In genomic region chr4:165259776-165260175, GRCh38 we compare ENCODE assay signal across 7 cellular contexts. TPM values are rescaled to one million over a fixed set of nuclear protein-coding genes. Genes with fewer than 3 reads are reported as not detected.
A peak's percentile ranks its signal among the peaks of the same experiment; 100 is the strongest.
DNase-seq lines count a peak whose midpoint lies in the region; ATAC-seq and TF ChIP-seq lines count a peak whose summit lies in the region.
"Not testable (repeated sequence)": the region's sequence is repeated elsewhere in the genome, so short reads cannot be mapped to it uniquely, and the experiment has no call there.

No MANE protein-coding gene starts in this region.

- peaks cover 35% of the 10 kb centered on the region for H3K4me1 ChIP-seq in DND-41 (ENCODE audit: insufficient read depth, low read length)
- peaks cover 36% of the 10 kb centered on the region for H3K4me1 ChIP-seq in cardiac muscle cell (ENCODE audit: low read depth)

- POLR2A ChIA-PET in activated CD8-positive, alpha-beta T cell treated with anti-CD3 and anti-CD28 coated beads, Interleukin-2, amount 10 ng/mL, durations not matched to agents 7 days and 5 days (lab: Charles Lee), result interaction anchor here (0.7 to 1.3 kb wide), 2 partner anchors 52 to 54 kb away, joined by 3 to 4 read pairs; partner anchors contain the start of gene KLHL2

- peak overlapping the region; percentile 27 for H3K27ac Mint-ChIP-seq in T-helper 2 cell treated with Interferon-gamma antibody and Interleukin-4, amounts not matched to agents 5 μg/mL and 100 μg/mL, for 36 hours
- peak overlapping the region; percentile 71 for H3K27ac Mint-ChIP-seq in activated CD8-positive, alpha-beta T cell treated with anti-CD3 and anti-CD28 coated beads, Interleukin-2, amount 10 ng/mL, durations not matched to agents 7 days and 5 days
- H3K27ac Mint-ChIP-seq in activated naive CD8-positive, alpha-beta T cell, result not testable (repeated sequence)

- CTCF ChIA-PET in activated CD8-positive, alpha-beta T cell treated with anti-CD3 and anti-CD28 coated beads, Interleukin-2, amount 10 ng/mL, durations not matched to agents 7 days and 5 days (lab: Charles Lee), result interaction anchor here (0.6 kb wide), 1 partner anchor 33 kb away, joined by 3 read pairs; no protein-coding TSS in a partner anchor

- ATAC-seq in DND-41 (ENCODE audit: insufficient read depth, low read depth) (peak; percentile 38), HG02678 (IDR thresholded peaks at IDR 0.05; ENCODE audit: unreplicated experiment) (peak; percentile 31)
- ATAC-seq in activated CD8-positive, alpha-beta T cell treated with anti-CD3 and anti-CD28 coated beads, Interleukin-2, amount 10 ng/mL, durations not matched to agents 7 days and 5 days, result not testable (repeated sequence)

- H2AFZ ChIP-seq in DND-41 (ENCODE audit: low read depth, low read length), result not testable (repeated sequence)

- DNase-seq in DND-41 (peak; percentile 41), NCI-H69 (lab: John Stamatoyannopoulos, UW) (peak; percentile 7)
- peak; percentile 8 for DNase-seq in T-helper 2 cell treated with Interferon-gamma antibody and Interleukin-4, amounts not matched to agents 5 μg/mL and 100 μg/mL, for 36 hours (ENCODE audit: low spot score)
- peak; percentile 52 for DNase-seq in activated CD8-positive, alpha-beta T cell treated with anti-CD3 and anti-CD28 coated beads, Interleukin-2, amount 10 ng/mL, durations not matched to agents 7 days and 5 days
- DNase-seq in cardiac muscle cell (ENCODE audit: low read depth in 1 of 2, low spot score in 1 of 2), result not testable (repeated sequence)

- H3K9ac ChIP-seq in DND-41 (ENCODE audit: low read depth, low read length), result not testable (repeated sequence)

- TF ChIP-seq CTCF in DND-41 (IDR thresholded peaks at IDR 0.05; ENCODE audit: borderline replicate concordance, extremely low read depth, low read length, poor library complexity, severe bottlenecking); cardiac muscle cell (IDR thresholded peaks at IDR 0.05; ENCODE audit: low read depth, low read length): not testable (repeated sequence)

- not testable (repeated sequence) for H3K9me3 ChIP-seq in DND-41 (ENCODE audit: insufficient read depth, low read length, severe bottlenecking); cardiac muscle cell (ENCODE audit: low read depth)

- not testable (repeated sequence) for H3K4me3 Mint-ChIP-seq in T-helper 2 cell treated with Interferon-gamma antibody and Interleukin-4, amounts not matched to agents 5 μg/mL and 100 μg/mL, for 36 hours
- peak overlapping the region; percentile 29 for H3K4me3 Mint-ChIP-seq in activated CD8-positive, alpha-beta T cell treated with anti-CD3 and anti-CD28 coated beads, Interleukin-2, amount 10 ng/mL, durations not matched to agents 7 days and 5 days
- H3K4me3 Mint-ChIP-seq in activated naive CD8-positive, alpha-beta T cell, result peak overlapping the region; percentile 24

- peaks cover 13% of the 10 kb centered on the region for H3K36me3 Mint-ChIP-seq in T-helper 2 cell treated with Interferon-gamma antibody and Interleukin-4, amounts not matched to agents 5 μg/mL and 100 μg/mL, for 36 hours (ENCODE audit: low read depth)
- H3K36me3 Mint-ChIP-seq in activated CD8-positive, alpha-beta T cell treated with anti-CD3 and anti-CD28 coated beads, Interleukin-2, amount 10 ng/mL, durations not matched to agents 7 days and 5 days (ENCODE audit: low read depth), result peaks cover 40% of the 10 kb centered on the region
- H3K36me3 Mint-ChIP-seq in activated naive CD8-positive, alpha-beta T cell, result not testable (repeated sequence)

- not testable (repeated sequence) for H3K27ac ChIP-seq in DND-41 (ENCODE audit: low read length)
- peak overlapping the region; percentile 98 for H3K27ac ChIP-seq in cardiac muscle cell

- not testable (repeated sequence) for H4K20me1 ChIP-seq in DND-41 (ENCODE audit: insufficient read depth, low read length)

- H3K4me2 ChIP-seq in DND-41 (ENCODE audit: insufficient read depth, low read length), result not testable (repeated sequence)

- not testable (repeated sequence) for H3K9me3 Mint-ChIP-seq in T-helper 2 cell treated with Interferon-gamma antibody and Interleukin-4, amounts not matched to agents 5 μg/mL and 100 μg/mL, for 36 hours; activated CD8-positive, alpha-beta T cell treated with anti-CD3 and anti-CD28 coated beads, Interleukin-2, amount 10 ng/mL, durations not matched to agents 7 days and 5 days (ENCODE audit: insufficient read depth); activated naive CD8-positive, alpha-beta T cell (ENCODE audit: low read depth)

- not testable (repeated sequence) for H3K79me2 ChIP-seq in DND-41 (ENCODE audit: insufficient read depth, low read length)

- H3K27me3 ChIP-seq in DND-41 (ENCODE audit: insufficient read depth, low read length, poor library complexity); cardiac muscle cell: not testable (repeated sequence)

- H3K4me3 ChIP-seq in DND-41 (ENCODE audit: low read depth in 1 of 2, low read length in 2 of 2); cardiac muscle cell: not testable (repeated sequence)

- not testable (repeated sequence) for H3K36me3 ChIP-seq in DND-41 (ENCODE audit: insufficient read depth, low read length); cardiac muscle cell

- peaks cover 48% of the 10 kb centered on the region for H3K4me1 Mint-ChIP-seq in T-helper 2 cell treated with Interferon-gamma antibody and Interleukin-4, amounts not matched to agents 5 μg/mL and 100 μg/mL, for 36 hours (ENCODE audit: low read depth)
- peaks cover 64% of the 10 kb centered on the region for H3K4me1 Mint-ChIP-seq in activated CD8-positive, alpha-beta T cell treated with anti-CD3 and anti-CD28 coated beads, Interleukin-2, amount 10 ng/mL, durations not matched to agents 7 days and 5 days (ENCODE audit: low read depth)
- H3K4me1 Mint-ChIP-seq in activated naive CD8-positive, alpha-beta T cell (ENCODE audit: low read depth), result peaks cover 67% of the 10 kb centered on the region

- H3K27me3 Mint-ChIP-seq in T-helper 2 cell treated with Interferon-gamma antibody and Interleukin-4, amounts not matched to agents 5 μg/mL and 100 μg/mL, for 36 hours (ENCODE audit: low read depth); activated CD8-positive, alpha-beta T cell treated with anti-CD3 and anti-CD28 coated beads, Interleukin-2, amount 10 ng/mL, durations not matched to agents 7 days and 5 days (ENCODE audit: low read depth); activated naive CD8-positive, alpha-beta T cell: not testable (repeated sequence)

RNA-seq across cellular contexts. Expression of gene KLHL2, which starts 52.4 kb away (rescaled TPM):
- total RNA-seq in activated CD8-positive, alpha-beta T cell treated with anti-CD3 and anti-CD28 coated beads, Interleukin-2, amount 10 ng/mL, durations not matched to agents 7 days and 5 days, result 10 to 100 TPM; 32.9 to 36.4 TPM
- 35.3 and 39.7 TPM in 2 replicates for total RNA-seq in cardiac muscle cell
- 39.8 and 46.3 TPM in 2 replicates for polyA plus RNA-seq in cardiac muscle cell
